ENCODE assay signal across 24 cellular contexts in genomic region chr21:43745772-43746517, GRCh38.
"Had no signal": no experiment of that assay in that cellular context is flagged by ENCODE, and none has a peak within 500 bp of the region (broad histone marks: within the 10 kb centered on the region; RNA-seq: fewer than 3 reads in every experiment).

No MANE protein-coding gene starts in this region.

- H3K9me3 ChIP-seq: colonic mucosa, esophagus muscularis mucosa, gastroesophageal sphincter, heart left ventricle, left lung, prostate gland, right atrium auricular region, sigmoid colon, stomach, thyroid gland, vagina had no signal

- H3K27me3 ChIP-seq: colonic mucosa, esophagus muscularis mucosa, foreskin keratinocyte, gastroesophageal sphincter, heart left ventricle, left lung, right atrium auricular region, sigmoid colon, stomach, thyroid gland, vagina had no signal

- H3K36me3 ChIP-seq: colonic mucosa had no signal

- H3K27me3 Mint-ChIP-seq: dendritic cell treated with granulocyte-macrophage colony-stimulating factor and Interleukin-4, amounts not matched to agents 40 ng/mL and 50 ng/mL, for 4 days; naive thymus-derived CD4-positive, alpha-beta T cell; stimulated activated naive B cell treated with anti-CD40 and anti-IgM and Interleukin-4, amounts not matched to agents 10 μg/mL and 1 μg/mL and 100 μg/mL, for 72 hours had no signal

- H3K4me1 ChIP-seq: colonic mucosa, foreskin keratinocyte, gastroesophageal sphincter, heart left ventricle, left lung, prostate gland, right atrium auricular region had no signal

- H3K4me1 Mint-ChIP-seq: nephron had no signal

- H3K4me3 Mint-ChIP-seq: dendritic cell treated with granulocyte-macrophage colony-stimulating factor and Interleukin-4, amounts not matched to agents 40 ng/mL and 50 ng/mL, for 4 days; naive thymus-derived CD4-positive, alpha-beta T cell; nephron; stimulated activated naive B cell treated with anti-CD40 and anti-IgM and Interleukin-4, amounts not matched to agents 10 μg/mL and 1 μg/mL and 100 μg/mL, for 72 hours had no signal

- H3K4me3 ChIP-seq: colonic mucosa, esophagus muscularis mucosa, gastroesophageal sphincter, heart left ventricle, left lung, prostate gland, right atrium auricular region, sigmoid colon, stomach, thyroid gland, vagina had no signal

- ATAC-seq: foreskin keratinocyte; gastroesophageal sphincter; heart left ventricle; left cardiac atrium; left lung; naive thymus-derived CD4-positive, alpha-beta T cell; stimulated activated naive B cell treated with anti-CD40 and anti-IgM and Interleukin-4, amounts not matched to agents 10 μg/mL and 1 μg/mL and 100 μg/mL, for 72 hours had no signal

- H3K27ac ChIP-seq: colonic mucosa, esophagus muscularis mucosa, foreskin keratinocyte, gastroesophageal sphincter, heart left ventricle, left lung, prostate gland, right atrium auricular region, sigmoid colon, stomach, thyroid gland, vagina had no signal

- DNase-seq: colonic mucosa; effector CD8-positive, alpha-beta T cell; foreskin keratinocyte; heart left ventricle; hippocampal formation; left cardiac atrium; left lung; mesendoderm; midbrain; naive thymus-derived CD4-positive, alpha-beta T cell; nucleus accumbens; sigmoid colon; stimulated activated CD4-positive, alpha-beta T cell treated with anti-CD3 and anti-CD28 coated beads, Interleukin-2, amount 100 ng/mL, for 48 hours; stimulated activated naive B cell treated with anti-CD40 and anti-IgM and Interleukin-4, amounts not matched to agents 10 μg/mL and 1 μg/mL and 100 μg/mL, for 72 hours; stomach; thyroid gland; trophoblast cell had no signal

- H3K27ac Mint-ChIP-seq: dendritic cell treated with granulocyte-macrophage colony-stimulating factor and Interleukin-4, amounts not matched to agents 40 ng/mL and 50 ng/mL, for 4 days; nephron had no signal

- H3K9me3 Mint-ChIP-seq: dendritic cell treated with granulocyte-macrophage colony-stimulating factor and Interleukin-4, amounts not matched to agents 40 ng/mL and 50 ng/mL, for 4 days; naive thymus-derived CD4-positive, alpha-beta T cell; nephron; stimulated activated naive B cell treated with anti-CD40 and anti-IgM and Interleukin-4, amounts not matched to agents 10 μg/mL and 1 μg/mL and 100 μg/mL, for 72 hours had no signal
